In the genomic region with DNA sequence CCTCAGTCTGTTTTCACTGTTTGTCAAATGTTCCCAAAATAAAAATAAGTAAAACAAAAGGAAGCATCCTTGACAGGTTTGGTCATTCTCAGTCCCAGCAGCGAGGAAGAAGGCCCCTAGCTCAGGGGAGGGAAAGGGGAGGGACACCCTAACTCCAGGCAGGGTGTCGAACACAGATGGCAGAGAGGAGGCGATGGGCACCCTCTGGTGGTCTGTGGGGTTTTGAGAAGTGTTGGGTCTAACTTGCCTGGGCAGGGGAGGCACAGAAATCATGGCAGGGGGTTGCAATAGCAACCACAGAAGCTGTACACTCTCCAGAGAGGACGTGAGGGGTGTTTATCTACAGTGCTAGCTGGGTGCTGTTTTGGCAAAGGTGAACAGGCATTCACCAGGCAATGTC, we compare ENCODE assay signal across 1 cellular context.
TF ChIP-seq lines count a peak whose summit lies in the region.

No MANE protein-coding gene starts in this region.

TF ChIP-seq in H1, 55 proteins besides CTCF, POLR2A, EP300 and RAD21:
- TF ChIP-seq SRF (IDR thresholded peaks at IDR 0.05; ENCODE audit: low read depth, low read length) (no peak), JUN (IDR thresholded peaks at IDR 0.05; ENCODE audit: low read depth, low read length) (no peak), CBX8 (IDR thresholded peaks at IDR 0.05; ENCODE audit: borderline replicate concordance, low read depth, low read length) (no peak), BRCA1 (IDR thresholded peaks at IDR 0.05; ENCODE audit: low read depth, low read length) (no peak), MAX (IDR thresholded peaks at IDR 0.05) (no peak), RFX5 (IDR thresholded peaks at IDR 0.05; ENCODE audit: borderline replicate concordance, low read depth, low read length) (no peak), TCF12 (IDR thresholded peaks at IDR 0.05; ENCODE audit: low read depth, low read length) (no peak), CTBP2 (IDR thresholded peaks at IDR 0.05; ENCODE audit: borderline replicate concordance, insufficient read depth, insufficient read length, low read length) (no peak), KDM4A (IDR thresholded peaks at IDR 0.05; ENCODE audit: low read depth, low read length, severe bottlenecking) (no peak), CEBPB (IDR thresholded peaks at IDR 0.05; ENCODE audit: low read depth, low read length) (no peak), SIX5 (IDR thresholded peaks at IDR 0.05; ENCODE audit: low read depth, low read length) (no peak), HDAC2 (IDR thresholded peaks at IDR 0.05; ENCODE audit: borderline replicate concordance in 1 of 2, low read depth in 2 of 2, low read length in 2 of 2) (no peak), MAFK (IDR thresholded peaks at IDR 0.05; ENCODE audit: low read depth, low read length) (no peak)
